8 cellular contexts compared by ENCODE assay signal in genomic region chr22:21938906-21939305, GRCh38. TPM values are rescaled to one million over a fixed set of nuclear protein-coding genes. Genes with fewer than 3 reads are reported as not detected.
DNase-seq lines count a peak whose midpoint lies in the region; ATAC-seq and TF ChIP-seq lines count a peak whose summit lies in the region.

No MANE protein-coding gene starts in this region.

- H3K27ac ChIP-seq in AG04450 (ENCODE audit: low read depth, low read length) (peak overlapping the region; percentile 21), Karpas-422 (ENCODE audit: low read length) (0 out of 2 replicates have a peak overlapping the region, but pooled peaks have one; percentile 16), duodenal mucosa (ENCODE audit: low read depth, low read length) (peak overlapping the region; percentile 28)

- H2AFZ ChIP-seq in Karpas-422 (ENCODE audit: low read length) = 0 out of 2 replicates have a peak overlapping the region, but pooled peaks have one; percentile 86

- peaks cover 3% of the 10 kb centered on the region for H3K36me3 Mint-ChIP-seq in neural crest cell (ENCODE audit: low read depth)

- in situ Hi-C loops in G401 (cut with HindIII; ENCODE audit: low sequenced_read_pairs) = loop anchor here (10.0 kb wide), 2 partner anchors 84 to 224 kb away; no protein-coding TSS in a partner anchor

- no peaks in the 10 kb centered on the region; the same call in 1 of the 2 replicates for H3K9me3 ChIP-seq in AG04450 (ENCODE audit: control insufficient read depth, insufficient read depth, low read length)
- H3K9me3 ChIP-seq in Karpas-422 (ENCODE audit: low read length) = no peaks in the 10 kb centered on the region
- no peaks in the 10 kb centered on the region for H3K9me3 ChIP-seq in duodenal mucosa (ENCODE audit: control insufficient read depth in 1 of 2, low read length in 2 of 2)

- H4K20me1 ChIP-seq in Karpas-422 (ENCODE audit: insufficient read depth, low read depth, low read length) = no peaks in the 10 kb centered on the region

- H3K4me2 ChIP-seq in Karpas-422 (ENCODE audit: low read depth, low read length, poor library complexity, severe bottlenecking) = peak overlapping the region; percentile 73

- peaks cover 19% of the 10 kb centered on the region for H3K4me1 ChIP-seq in Karpas-422 (ENCODE audit: low read length)
- H3K4me1 ChIP-seq in duodenal mucosa (ENCODE audit: control insufficient read depth in 1 of 2, insufficient read depth in 2 of 2, low read length in 2 of 2) = peaks cover 26 to 51% of the 10 kb centered on the region in 2 donors

- ATAC-seq in activated CD4-positive, CD25-positive, alpha-beta regulatory T cell treated with anti-CD3 and anti-CD28 coated beads, Interleukin-2, amount 50 U/mL, for 24 hours = no peak

- no peak for TF ChIP-seq CTCF in AG04450 (IDR thresholded peaks at IDR 0.05; ENCODE audit: low read depth, low read length)
- TF ChIP-seq CTCF in neural crest cell (conservative IDR thresholded peaks at IDR 0.05) = no peak

- peak overlapping the region; percentile 85 for H3K4me3 Mint-ChIP-seq in neural crest cell

- DNase-seq in AG04450 (ENCODE audit: low read depth, low spot score) (no peak), Karpas-422 (no peak), neural crest cell (ENCODE audit: low read depth, low spot score) (no peak), NCI-H446 treated with DMSO at 0.1 percent for 48 hours (lab: John Stamatoyannopoulos, UW) (no peak), T-helper 9 cell (no peak), G401 (ENCODE audit: low spot score) (no peak)

- H3K9me3 Mint-ChIP-seq in neural crest cell = no peaks in the 10 kb centered on the region

- CTCF ChIA-PET in AG04450 (lab: Charles Lee) = interaction anchor here (0.6 to 4.8 kb wide), 14 partner anchors 9 to 241 kb away, joined by 3 to 32 read pairs (median 4); no protein-coding TSS in a partner anchor

- H3K4me3 ChIP-seq in AG04450 (ENCODE audit: low read depth, low read length) = no peak overlapping the region
- peak overlapping the region; percentile 69; the same call in 1 of the 2 replicates for H3K4me3 ChIP-seq in Karpas-422 (ENCODE audit: low read length)
- H3K4me3 ChIP-seq in duodenal mucosa (ENCODE audit: low read depth in 1 of 2, low read length in 2 of 2) = no peak overlapping the region

- no peaks in the 10 kb centered on the region for H3K27me3 Mint-ChIP-seq in neural crest cell (ENCODE audit: low read depth)

- POLR2A ChIA-PET in AG04450 (lab: Yijun Ruan, JAX) = no interaction called here

- no peaks in the 10 kb centered on the region for H3K9me2 ChIP-seq in Karpas-422 (replicated peaks; ENCODE audit: insufficient read depth, low read length)

- peak overlapping the region; percentile 99 for H3K27ac Mint-ChIP-seq in neural crest cell (ENCODE audit: unreplicated experiment)

- H3K4me1 Mint-ChIP-seq in neural crest cell = peaks cover 44% of the 10 kb centered on the region

- H3K9ac ChIP-seq in Karpas-422 (ENCODE audit: low read length) (peak overlapping the region; percentile 67; the same call in 1 of the 2 replicates), duodenal mucosa (ENCODE audit: low read depth in 1 of 2, low read length in 2 of 2) (peak overlapping the region in 1 of 2 donors; percentile 69)

- H3K36me3 ChIP-seq in Karpas-422 (ENCODE audit: insufficient read depth, low read length) (no peaks in the 10 kb centered on the region), duodenal mucosa (ENCODE audit: control insufficient read depth in 1 of 2, insufficient read depth in 2 of 2, low read length in 2 of 2) (peaks cover 0 to 2% of the 10 kb centered on the region in 2 donors)

- H3K79me2 ChIP-seq in Karpas-422 (ENCODE audit: low read length) = no peaks in the 10 kb centered on the region

- H3K27me3 ChIP-seq in AG04450 (ENCODE audit: control insufficient read depth, insufficient read depth, low read length) = no peaks in the 10 kb centered on the region
- no peaks in the 10 kb centered on the region for H3K27me3 ChIP-seq in Karpas-422 (ENCODE audit: low read length)
- no peaks in the 10 kb centered on the region for H3K27me3 ChIP-seq in duodenal mucosa (ENCODE audit: control insufficient read depth in 1 of 2, insufficient read depth in 2 of 2, low read length in 2 of 2)

RNA-seq across cellular contexts. Expression of gene PPM1F, which starts 13.7 kb away (rescaled TPM):
- 17.7 and 21.2 TPM in 2 replicates for polyA plus RNA-seq in AG04450 (2011; rRNA removed)
- 11.4 and 12.0 TPM in 2 replicates for polyA minus RNA-seq in AG04450 (2011; rRNA and poly(A)+ RNA removed)
- total RNA-seq in Karpas-422 (2014; rRNA removed; shearing (Covaris generic); ENCODE audit: low replicate concordance) = 21.1 and 47.8 TPM in 2 replicates
- total RNA-seq in neural crest cell = 44.1 and 49.8 TPM in 2 replicates
- 34.6 and 45.2 TPM in 2 replicates for total RNA-seq in G401 (2014; rRNA removed; shearing (Covaris generic))

RNA-seq across cellular contexts. Expression of gene TOP3B, which starts 43.7 kb away (rescaled TPM):
- 10.3 and 13.2 TPM in 2 replicates for polyA plus RNA-seq in AG04450 (2011; rRNA removed)
- 15.9 and 21.4 TPM in 2 replicates for polyA minus RNA-seq in AG04450 (2011; rRNA and poly(A)+ RNA removed)
- total RNA-seq in Karpas-422 (2014; rRNA removed; shearing (Covaris generic); ENCODE audit: low replicate concordance) = 38.1 and 72.9 TPM in 2 replicates
- 77.0 and 77.5 TPM in 2 replicates for total RNA-seq in neural crest cell
- 20.4 and 24.8 TPM in 2 replicates for total RNA-seq in G401 (2014; rRNA removed; shearing (Covaris generic))
